Comparison of ENCODE assay signal across 8 cellular contexts in the genomic region with DNA sequence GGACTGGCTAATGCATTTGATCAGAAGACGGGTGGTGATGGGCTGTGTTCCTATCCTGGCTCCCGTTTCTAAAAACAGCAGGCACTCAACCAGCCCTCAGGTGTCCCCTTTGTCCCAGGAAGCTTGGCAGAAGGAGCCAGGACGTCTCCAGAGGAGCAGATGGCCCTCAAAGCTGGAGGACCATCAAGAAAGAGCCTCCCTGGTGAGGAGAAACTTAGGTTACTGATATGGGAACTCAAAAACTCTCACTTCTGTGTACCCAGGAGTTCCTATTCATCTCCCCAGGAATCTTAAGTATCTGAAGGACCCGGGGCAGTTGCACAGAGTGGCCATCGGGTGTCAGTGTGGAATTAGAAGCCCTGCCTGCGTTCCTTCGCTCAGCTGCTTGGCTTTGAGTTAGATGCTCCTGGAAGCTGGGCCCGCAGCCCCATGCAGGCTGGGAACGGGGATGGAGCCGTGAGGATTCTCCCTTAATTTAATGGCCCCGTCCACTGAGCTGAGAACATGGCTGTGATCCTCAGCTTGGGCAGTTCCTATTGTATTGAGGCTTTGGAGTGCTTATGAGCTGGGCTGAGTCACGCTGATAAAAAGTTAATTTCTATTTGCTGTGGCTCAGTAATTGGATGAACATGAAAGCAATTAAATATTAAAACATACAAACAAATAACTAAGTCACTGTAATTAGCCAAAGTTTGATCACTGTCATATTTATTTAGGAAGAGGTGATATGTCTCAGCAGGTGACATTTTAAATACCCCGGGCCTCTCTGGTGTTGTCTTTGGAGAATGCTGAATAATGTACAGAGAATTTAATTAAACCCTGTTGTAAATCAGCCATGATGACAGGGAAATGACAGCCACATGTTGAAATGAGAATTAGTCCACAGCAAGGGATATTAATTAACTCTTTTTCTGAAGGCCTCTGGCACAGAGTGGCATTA.
DNase-seq lines count a peak whose midpoint lies in the region; ATAC-seq, FAIRE-seq and TF ChIP-seq lines count a peak whose summit lies in the region.

No MANE protein-coding gene starts in this region.

- intact Hi-C loops in HepG2 (cut with micrococcal nuclease; ENCODE audit: unreplicated experiment), result loop anchor here (5.0 to 10.0 kb wide), 2 partner anchors 239 to 472 kb away; no protein-coding TSS in a partner anchor

- peak; percentile 90 for TF ChIP-seq CTCF in HepG2 (CRISPR knock-in tag; IDR thresholded peaks at IDR 0.05)

- 0 out of 2 replicates have a peak, but pooled peaks cover 3% of the 10 kb centered on the region for H3K27me3 ChIP-seq in HAP-1 (ENCODE audit: low read depth)
- peaks cover 19 to 81% of the 10 kb centered on the region in 2 experiments; a peak in 4 of 5 replicates for H3K27me3 ChIP-seq in HepG2 (ENCODE audit: control insufficient read depth in 1 of 2, insufficient read depth in 2 of 2, low read length in 2 of 2)

- peaks cover 7% of the 10 kb centered on the region; the same call in 1 of the 2 replicates for H4K20me1 ChIP-seq in HepG2 (ENCODE audit: insufficient read depth, low read length)

- CTCF ChIA-PET in HepG2 (lab: Yijun Ruan, JAX; ENCODE audit: low intra/inter-chr PET ratio, low total read pairs), result interaction anchor here (0.9 to 1.6 kb wide), 2 partner anchors 198 to 471 kb away, joined by 3 to 4 read pairs; no protein-coding TSS in a partner anchor

- no peak overlapping the region for H3K9ac ChIP-seq in HepG2 (ENCODE audit: insufficient read depth, low read depth, low read length)

- no TSS peak for BruUV-seq in HepG2 (replicated peaks; lab: Mats Ljungman, UMichigan)

- peak; percentile 86 for TF ChIP-seq RAD21 in HepG2 (CRISPR knock-in tag; IDR thresholded peaks at IDR 0.05)

- no peak for TF ChIP-seq EP300 in HepG2 (IDR thresholded peaks at IDR 0.05; ENCODE audit: low read depth in 2 of 2, low read length in 2 of 2)
- no peak for TF ChIP-seq EP300 in HepG2 (CRISPR knock-in tag; IDR thresholded peaks at IDR 0.05; ENCODE audit: borderline replicate concordance)

- 14% methylated on average over 12 of the region's 13 CpGs for whole genome bisulfite sequencing in HepG2 (ENCODE audit: low lambda C conversion rate)

- no peak overlapping the region for H3K4me2 ChIP-seq in HepG2 (ENCODE audit: low read depth, low read length)

- peaks cover 11% of the 10 kb centered on the region for H3K4me1 ChIP-seq in HAP-1
- H3K4me1 ChIP-seq in HepG2 (ENCODE audit: insufficient read depth, low read length), result no peaks in the 10 kb centered on the region

- no peak overlapping the region for H3K4me3 ChIP-seq in HAP-1
- H3K4me3 ChIP-seq in HepG2 (replicated peaks in 1 of 3; ENCODE audit: insufficient read depth in 1 of 3, low read depth in 2 of 3, low read length in 3 of 3), result no peak overlapping the region

- DNase-seq in AG20443 (ENCODE audit: low spot score) (peak; percentile 93), HAP-1 (ENCODE audit: low spot score in 2 of 2) (peak; percentile 83 to 84), NCI-H460 (ENCODE audit: extremely low read depth, low read depth) (peak; percentile 74), dermis blood vessel endothelial cell (peak; percentile 86), HepG2 (ENCODE audit: low spot score) (peak; percentile 60)
- DNase-seq in activated CD4-positive, alpha-beta T cell treated with anti-CD3 and anti-CD28 coated beads for 48 hours, result peak; percentile 73
- DNase-seq in stimulated activated CD4-positive, alpha-beta T cell treated with anti-CD3 and anti-CD28 coated beads, TNF-alpha, amount 100 ng/mL, for 1 hour (ENCODE audit: low read depth in 3 of 3, low spot score in 1 of 3), result peak; percentile 26 to 40 (median 34)

- POLR2A ChIA-PET in HepG2 (lab: Yijun Ruan, JAX), result interaction anchor here (1.2 to 1.3 kb wide), 2 partner anchors 415 to 420 kb away, joined by 3 read pairs; a partner anchor contains a TSS

- peak; percentile 92 for FAIRE-seq in HepG2 (lab: Jason Lieb, UNC)

- ATAC-seq in HepG2, result peak; percentile 89
- ATAC-seq in GM18861 (IDR thresholded peaks at IDR 0.05; ENCODE audit: unreplicated experiment), result no peak

- no peaks in the 10 kb centered on the region for H3K36me3 ChIP-seq in HAP-1 (replicated peaks)
- H3K36me3 ChIP-seq in HepG2 (replicated peaks in 1 of 2; ENCODE audit: control insufficient read depth in 1 of 2, insufficient read depth in 2 of 2, low read length in 2 of 2), result no peaks in the 10 kb centered on the region

- in situ Hi-C loops in HAP-1 (cut with MboI; ENCODE audit: low sequenced_read_pairs), result loop anchor here (10.0 kb wide), 1 partner anchor 472 kb away; no protein-coding TSS in a partner anchor
- in situ Hi-C loops in HepG2 (cut with HindIII; ENCODE audit: extremely low pct_ligation_motif_present, low pct_unique_long_range_greater_than_20kb), result no loop called here

- TF ChIP-seq POLR2A in HepG2 (IDR thresholded peaks at IDR 0.05; ENCODE audit: insufficient read depth in 1 of 2, low read depth in 2 of 2, low read length in 2 of 2), result no peak

- H3K79me2 ChIP-seq in HepG2 (ENCODE audit: insufficient read depth, low read length), result no peaks in the 10 kb centered on the region

- no peak overlapping the region for H3K27ac ChIP-seq in HepG2 (ENCODE audit: extremely low read length, insufficient read depth, low read length)

- no peak overlapping the region for H2AFZ ChIP-seq in HepG2 (ENCODE audit: low read length)

- H3K9me3 ChIP-seq in HAP-1 (no peaks in the 10 kb centered on the region), HepG2 (ENCODE audit: low read length) (no peaks in the 10 kb centered on the region)

TF ChIP-seq in HepG2, 621 proteins besides CTCF, POLR2A, EP300 and RAD21 (continues in another document):
- TF ChIP-seq RXRA (CRISPR knock-in tag; IDR thresholded peaks at IDR 0.05) (no peak), ZNF709 (CRISPR knock-in tag; IDR thresholded peaks at IDR 0.05) (no peak), ZNF274 (CRISPR knock-in tag; IDR thresholded peaks at IDR 0.05) (0 out of 2 replicates have a peak, but pooled peaks have one; percentile 24)
- TF ChIP-seq, protein P1, sequence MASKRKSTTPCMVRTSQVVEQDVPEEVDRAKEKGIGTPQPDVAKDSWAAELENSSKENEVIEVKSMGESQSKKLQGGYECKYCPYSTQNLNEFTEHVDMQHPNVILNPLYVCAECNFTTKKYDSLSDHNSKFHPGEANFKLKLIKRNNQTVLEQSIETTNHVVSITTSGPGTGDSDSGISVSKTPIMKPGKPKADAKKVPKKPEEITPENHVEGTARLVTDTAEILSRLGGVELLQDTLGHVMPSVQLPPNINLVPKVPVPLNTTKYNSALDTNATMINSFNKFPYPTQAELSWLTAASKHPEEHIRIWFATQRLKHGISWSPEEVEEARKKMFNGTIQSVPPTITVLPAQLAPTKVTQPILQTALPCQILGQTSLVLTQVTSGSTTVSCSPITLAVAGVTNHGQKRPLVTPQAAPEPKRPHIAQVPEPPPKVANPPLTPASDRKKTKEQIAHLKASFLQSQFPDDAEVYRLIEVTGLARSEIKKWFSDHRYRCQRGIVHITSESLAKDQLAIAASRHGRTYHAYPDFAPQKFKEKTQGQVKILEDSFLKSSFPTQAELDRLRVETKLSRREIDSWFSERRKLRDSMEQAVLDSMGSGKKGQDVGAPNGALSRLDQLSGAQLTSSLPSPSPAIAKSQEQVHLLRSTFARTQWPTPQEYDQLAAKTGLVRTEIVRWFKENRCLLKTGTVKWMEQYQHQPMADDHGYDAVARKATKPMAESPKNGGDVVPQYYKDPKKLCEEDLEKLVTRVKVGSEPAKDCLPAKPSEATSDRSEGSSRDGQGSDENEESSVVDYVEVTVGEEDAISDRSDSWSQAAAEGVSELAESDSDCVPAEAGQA (IDR thresholded peaks at IDR 0.05; ENCODE audit: low read depth), result no peak
- TF ChIP-seq, protein P1 (CRISPR knock-in tag; IDR thresholded peaks at IDR 0.05; ENCODE audit: borderline replicate concordance), result no peak

Comparison
In these comparisons a context has a peak if more than half of its experiments do, and no peak if none do; other contexts are left out.
1. DNase-seq: peak in every context shown above with its lines; median percentile 93 in AG20443; 86 in dermis blood vessel endothelial cell; 84 in HAP-1; 74 in NCI-H460; 73 in activated CD4-positive, alpha-beta T cell treated with anti-CD3 and anti-CD28 coated beads for 48 hours; 60 in HepG2; 34 in stimulated activated CD4-positive, alpha-beta T cell treated with anti-CD3 and anti-CD28 coated beads, TNF-alpha, amount 100 ng/mL, for 1 hour.